ENCODE assay signal across 1 cellular context in the genomic region with DNA sequence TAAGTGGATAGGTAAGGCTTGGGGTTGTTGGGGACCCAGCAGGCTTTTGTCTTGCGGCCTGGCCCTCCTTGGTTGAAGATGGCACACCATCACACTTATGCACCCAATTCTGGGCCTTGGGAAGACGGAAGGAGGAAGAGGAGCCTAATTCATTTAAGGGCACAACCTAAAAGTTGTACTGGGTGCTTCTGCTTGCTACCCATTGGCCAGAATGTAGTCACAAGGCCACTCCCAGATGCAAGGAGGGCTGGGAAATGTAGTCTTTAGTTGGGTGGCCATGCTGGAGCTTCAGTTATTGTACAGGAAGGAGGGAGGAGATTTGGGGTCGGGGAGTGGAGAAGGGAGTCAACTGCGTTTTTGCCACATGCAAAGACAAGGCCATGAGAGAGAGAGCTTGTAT.
TF ChIP-seq lines count a peak whose summit lies in the region.

No MANE protein-coding gene starts in this region.

TF ChIP-seq in H1, 55 proteins besides CTCF, POLR2A, EP300 and RAD21:
- TF ChIP-seq SP1 (IDR thresholded peaks at IDR 0.05; ENCODE audit: low read depth, low read length) (0 out of 2 replicates have a peak, but pooled peaks have one; percentile 42), CHD2 (IDR thresholded peaks at IDR 0.05; ENCODE audit: low read length) (no peak), SP4 (IDR thresholded peaks at IDR 0.05; ENCODE audit: low read length) (no peak), NANOG (IDR thresholded peaks at IDR 0.05; ENCODE audit: insufficient read depth, low read depth, low read length, poor library complexity, severe bottlenecking) (no peak), SIX5 (IDR thresholded peaks at IDR 0.05; ENCODE audit: low read depth, low read length) (peak; percentile 86), ASH2L (IDR thresholded peaks at IDR 0.05; ENCODE audit: low read length) (no peak), TBP (IDR thresholded peaks at IDR 0.05; ENCODE audit: low read depth, low read length) (no peak), GTF2F1 (IDR thresholded peaks at IDR 0.05; ENCODE audit: borderline replicate concordance, low read depth, low read length) (no peak), YY1 (IDR thresholded peaks at IDR 0.05; ENCODE audit: low read depth, low read length) (peak; percentile 93)
- TF ChIP-seq, protein P1, sequence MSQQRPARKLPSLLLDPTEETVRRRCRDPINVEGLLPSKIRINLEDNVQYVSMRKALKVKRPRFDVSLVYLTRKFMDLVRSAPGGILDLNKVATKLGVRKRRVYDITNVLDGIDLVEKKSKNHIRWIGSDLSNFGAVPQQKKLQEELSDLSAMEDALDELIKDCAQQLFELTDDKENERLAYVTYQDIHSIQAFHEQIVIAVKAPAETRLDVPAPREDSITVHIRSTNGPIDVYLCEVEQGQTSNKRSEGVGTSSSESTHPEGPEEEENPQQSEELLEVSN (IDR thresholded peaks at IDR 0.05), result no peak
- TF ChIP-seq, protein P2, sequence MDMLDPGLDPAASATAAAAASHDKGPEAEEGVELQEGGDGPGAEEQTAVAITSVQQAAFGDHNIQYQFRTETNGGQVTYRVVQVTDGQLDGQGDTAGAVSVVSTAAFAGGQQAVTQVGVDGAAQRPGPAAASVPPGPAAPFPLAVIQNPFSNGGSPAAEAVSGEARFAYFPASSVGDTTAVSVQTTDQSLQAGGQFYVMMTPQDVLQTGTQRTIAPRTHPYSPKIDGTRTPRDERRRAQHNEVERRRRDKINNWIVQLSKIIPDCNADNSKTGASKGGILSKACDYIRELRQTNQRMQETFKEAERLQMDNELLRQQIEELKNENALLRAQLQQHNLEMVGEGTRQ (IDR thresholded peaks at IDR 0.05; ENCODE audit: low read length), result peak; percentile 80
